In genomic region chr13:81334481-81334880, GRCh38 we compare ENCODE assay signal across 24 cellular contexts.
"Had no signal": no experiment of that assay in that cellular context is flagged by ENCODE, and none has a peak within 500 bp of the region (broad histone marks: within the 10 kb centered on the region; RNA-seq: fewer than 3 reads in every experiment).

No MANE protein-coding gene starts in this region.

- DNase-seq: colonic mucosa; cortex of kidney; effector CD8-positive, alpha-beta T cell; effector memory CD8-positive, alpha-beta T cell; endodermal cell; erythroblast; esophagus squamous epithelium; foreskin fibroblast; foreskin melanocyte; gastrocnemius medialis; glutamatergic neuron; head of caudate nucleus; heart right ventricle; hippocampal formation; left lung; left ventricle myocardium superior; lower lobe of right lung; mesenchymal stem cell; naive thymus-derived CD4-positive, alpha-beta T cell had no signal

- H3K27me3 ChIP-seq: colonic mucosa, esophagus squamous epithelium, gastrocnemius medialis, heart right ventricle, left lung had no signal

- H3K36me3 ChIP-seq: colonic mucosa, esophagus squamous epithelium, gastrocnemius medialis, heart right ventricle, left lung, lower lobe of right lung had no signal

- H3K9me3 ChIP-seq: colonic mucosa, gastrocnemius medialis, lower lobe of right lung had no signal

- H3K4me3 ChIP-seq: colonic mucosa, esophagus squamous epithelium, gastrocnemius medialis, heart right ventricle, left lung, lower lobe of right lung had no signal

- H3K27ac ChIP-seq: colonic mucosa, epithelial cell of prostate, esophagus squamous epithelium, gastrocnemius medialis, heart right ventricle, left lung, lower lobe of right lung had no signal

- ATAC-seq: effector memory CD8-positive, alpha-beta T cell; esophagus mucosa; gastrocnemius medialis; heart right ventricle; left lung; left ventricle myocardium superior; lower lobe of right lung; naive thymus-derived CD4-positive, alpha-beta T cell had no signal

- FAIRE-seq: endometrium, islet of Langerhans, keratinocyte had no signal

- H3K4me1 ChIP-seq: colonic mucosa, esophagus squamous epithelium, gastrocnemius medialis, heart right ventricle, left lung, lower lobe of right lung had no signal
